In genomic region chr15:101201411-101202174, GRCh38 we compare ENCODE assay signal across 8 cellular contexts. TPM values are rescaled to one million over a fixed set of nuclear protein-coding genes. Genes with fewer than 3 reads are reported as not detected.
A peak's percentile ranks its signal among the peaks of the same experiment; 100 is the strongest.
DNase-seq lines count a peak whose midpoint lies in the region; ATAC-seq lines count a peak whose summit lies in the region.

No MANE protein-coding gene starts in this region.

- 29 to 63% (median 33%) methylated on average over 5 of the region's 5 CpGs for WGBS in adipose tissue, 3 donors

- H3K27ac ChIP-seq in adipose tissue (ENCODE audit: low read depth, low read length), result peak overlapping the region; percentile 11

- intact Hi-C loops in cardiac septum (cut with DNase I) (loop anchor here (5.0 kb wide), 1 partner anchor 51 kb away; the partner anchor contains the start of gene CHSY1), posterior cingulate gyrus (cut with DNase I) (no loop called here)

- DNase-seq in CD1c-positive myeloid dendritic cell (ENCODE audit: extremely low spot score) (peak; percentile 78), LHCN-M2 (ENCODE audit: low read depth) (peak; percentile 97), cardiac septum (ENCODE audit: low spot score) (peak; percentile 89), posterior cingulate gyrus (peak; percentile 45 to 98 (median 84)), NCI-H2081 treated with DMSO at 0.1 percent for 48 hours (lab: John Stamatoyannopoulos, UW) (no peak), NCI-H146 (lab: John Stamatoyannopoulos, UW) (no peak)

- no peak for ATAC-seq in HG03175 (IDR thresholded peaks at IDR 0.05; ENCODE audit: unreplicated experiment)

RNA-seq across cellular contexts. Expression of gene CHSY1, which starts 50.3 kb away (rescaled TPM):
- total RNA-seq in LHCN-M2 (2014; rRNA removed), result 20.5 and 21.8 TPM in 2 replicates
- polyA plus RNA-seq in LHCN-M2 (2012), result 10.1 TPM
- polyA plus RNA-seq in adipose tissue, result 10 to 100 TPM in 2 of 3 donors, 1 to 10 TPM in 1; 2.8 to 32.4 (median 21.3) TPM
- 17.5 TPM for total RNA-seq in cardiac septum

Comparison
In these comparisons a context has a peak if more than half of its experiments do, and no peak if none do; other contexts are left out.
1. DNase-seq: peak in CD1c-positive myeloid dendritic cell (single experiment), LHCN-M2 (single experiment), cardiac septum (single experiment) and posterior cingulate gyrus (10 of 10); none in NCI-H2081 treated with DMSO at 0.1 percent for 48 hours (single experiment) and NCI-H146 (single experiment).